Comparison of ENCODE assay signal across 1 cellular context in genomic region chr21:15249285-15249993, GRCh38.
TF ChIP-seq lines count a peak whose summit lies in the region.

No MANE protein-coding gene starts in this region.

TF ChIP-seq in IMR-90, 13 proteins besides CTCF, POLR2A, EP300 and RAD21 (continued from another document):
- TF ChIP-seq ELK1 (IDR thresholded peaks at IDR 0.05; ENCODE audit: borderline replicate concordance, low read depth, low read length) (no peak), NFE2L2 (IDR thresholded peaks at IDR 0.05; ENCODE audit: low read depth, low read length) (no peak), CHD1 (IDR thresholded peaks at IDR 0.05; ENCODE audit: low read depth, low read length) (no peak), BHLHE40 (IDR thresholded peaks at IDR 0.05; ENCODE audit: low read depth, low read length) (no peak), RCOR1 (IDR thresholded peaks at IDR 0.05; ENCODE audit: insufficient replicate concordance, low read length) (no peak), RFX5 (IDR thresholded peaks at IDR 0.05; ENCODE audit: low read depth, low read length) (no peak)
